10 cellular contexts compared by ENCODE assay signal in genomic region chr6:85126448-85127178, GRCh38.
DNase-seq lines count a peak whose midpoint lies in the region; ATAC-seq and TF ChIP-seq lines count a peak whose summit lies in the region.
"Had no signal": no experiment of that assay in that cellular context is flagged by ENCODE, and none has a peak within 500 bp of the region (broad histone marks: within the 10 kb centered on the region; RNA-seq: fewer than 3 reads in every experiment).

No MANE protein-coding gene starts in this region.

- H2BK20ac ChIP-seq in H9 (ENCODE audit: low read depth, low read length, poor library complexity, severe bottlenecking): no peak overlapping the region

- ATAC-seq in lower lobe of right lung: peak; percentile 64 to 74
- ATAC-seq in T-helper 17 cell: no peak

- H3K36me3 ChIP-seq in lower lobe of right lung (no peaks in the 10 kb centered on the region), stomach (no peaks in the 10 kb centered on the region)

- no peak overlapping the region for H3T11ph ChIP-seq in H9 (ENCODE audit: low read length)

- H3K4me2 ChIP-seq in H9 (ENCODE audit: insufficient read depth, insufficient read length, low read length): peak overlapping the region; percentile 49

- H3K79me2 ChIP-seq in H9 (ENCODE audit: insufficient read depth, low read length): no peaks in the 10 kb centered on the region

- no CpG with 5 or more reads among the region's 12 CpGs for WGBS in H9 (ENCODE audit: extremely low coverage, insufficient read length, low lambda C conversion rate)
- 22 to 32% (median 25%) methylated on average over 12 of the region's 12 CpGs for WGBS in stomach, 5 donors

- H2BK5ac ChIP-seq in H9 (ENCODE audit: insufficient read length, low read length): no peak overlapping the region

- no peak overlapping the region for H3K23ac ChIP-seq in H9 (ENCODE audit: insufficient read length, low read depth, low read length)

- H3K79me1 ChIP-seq in H9 (ENCODE audit: insufficient read depth, low read depth, low read length, poor library complexity, severe bottlenecking): no peaks in the 10 kb centered on the region

- H2AK5ac ChIP-seq in H9 (ENCODE audit: insufficient read length, low read length): no peak overlapping the region

- no peak overlapping the region for H2BK120ac ChIP-seq in H9 (ENCODE audit: low read depth, low read length, poor library complexity, severe bottlenecking)

- DNase-seq in NCI-H2227 (lab: John Stamatoyannopoulos, UW; ENCODE audit: unreplicated experiment) (peak; percentile 11), NCI-H2227 treated with DMSO at 0.1 percent for 48 hours (lab: John Stamatoyannopoulos, UW) (no peak), H9 (peak; percentile 89), NCI-H460 (ENCODE audit: extremely low read depth, low read depth) (peak; percentile 61), chondrocyte (ENCODE audit: low spot score) (no peak), lower lobe of right lung (peak; percentile 46), stomach (no peak), T-helper 17 cell (no peak)
- DNase-seq: CD4-positive, CD25-positive, alpha-beta regulatory T cell had no signal

- no peak overlapping the region for H4K91ac ChIP-seq in H9 (ENCODE audit: insufficient read length, low read depth, low read length)

- H3K27me3 ChIP-seq in H9 (ENCODE audit: insufficient read depth, low read length): no peaks in the 10 kb centered on the region
- H3K27me3 ChIP-seq in lower lobe of right lung (ENCODE audit: low read depth): no peaks in the 10 kb centered on the region
- H3K27me3 ChIP-seq in stomach: peaks cover 0 to 5% (median 0%) of the 10 kb centered on the region in 3 donors

- no peaks in the 10 kb centered on the region for H3K9me3 Mint-ChIP-seq in H9
- no peaks in the 10 kb centered on the region for H3K9me3 Mint-ChIP-seq in chondrocyte (ENCODE audit: low read depth)
- H3K9me3 Mint-ChIP-seq: activated naive CD4-positive, alpha-beta T cell treated with anti-CD3 and anti-CD28 coated beads, Interleukin-2, amount 50 U/mL, for 24 hours had no signal

- no peak overlapping the region for H3K9ac ChIP-seq in H9 (ENCODE audit: extremely low read depth, insufficient read length, low read length)

- H4K8ac ChIP-seq in H9 (replicated peaks; ENCODE audit: insufficient read length, low read depth, low read length): no peak overlapping the region

- H3K4ac ChIP-seq in H9 (ENCODE audit: low read depth, low read length): no peak overlapping the region

- no peak overlapping the region for H3K56ac ChIP-seq in H9 (ENCODE audit: insufficient read length, low read depth, low read length)

- TF ChIP-seq CTCF in H9 (conservative IDR thresholded peaks at IDR 0.05) (peak; percentile 84), chondrocyte (IDR thresholded peaks at IDR 0.05) (peak; percentile 61), lower lobe of right lung (IDR thresholded peaks at IDR 0.05) (peak; percentile 36), stomach (IDR thresholded peaks at IDR 0.05) (no peak)

- H3K4me3 ChIP-seq in lower lobe of right lung (no peak overlapping the region), stomach (no peak overlapping the region)

- 0 out of 2 replicates have a peak overlapping the region, but pooled peaks have one; percentile 77 for H3K14ac ChIP-seq in H9 (ENCODE audit: insufficient read depth, low read length)

- no peak overlapping the region for H3K18ac ChIP-seq in H9 (ENCODE audit: insufficient read length, low read depth, low read length)

- H3K27ac ChIP-seq in H9 (ENCODE audit: insufficient read length, low read depth, low read length) (no peak overlapping the region), lower lobe of right lung (no peak overlapping the region), stomach (no peak overlapping the region)

- no peaks in the 10 kb centered on the region for H4K20me1 ChIP-seq in H9 (ENCODE audit: control insufficient read depth, insufficient read depth, insufficient read length)

- no peak for TF ChIP-seq POLR2A in stomach (IDR thresholded peaks at IDR 0.05)

- H3K23me2 ChIP-seq in H9 (ENCODE audit: insufficient read length, low read depth, low read length, poor library complexity, severe bottlenecking): peaks cover 5% of the 10 kb centered on the region

- H3K27ac Mint-ChIP-seq in H9 (peak overlapping the region in 2 of 3 experiments; percentile 56 to 81; a peak in 2 of 7 replicates), chondrocyte (ENCODE audit: unreplicated experiment) (no peak overlapping the region), T-helper 17 cell (no peak overlapping the region)
- H3K27ac Mint-ChIP-seq: activated naive CD4-positive, alpha-beta T cell treated with anti-CD3 and anti-CD28 coated beads, Interleukin-2, amount 50 U/mL, for 24 hours; CD4-positive, CD25-positive, alpha-beta regulatory T cell had no signal

- H3K4me1 Mint-ChIP-seq in H9: peaks cover 6 to 9% of the 10 kb centered on the region in 2 experiments
- H3K4me1 Mint-ChIP-seq in chondrocyte (ENCODE audit: low read depth): peaks cover 27% of the 10 kb centered on the region
- no peaks in the 10 kb centered on the region for H3K4me1 Mint-ChIP-seq in T-helper 17 cell
- H3K4me1 Mint-ChIP-seq: activated naive CD4-positive, alpha-beta T cell treated with anti-CD3 and anti-CD28 coated beads, Interleukin-2, amount 50 U/mL, for 24 hours; CD4-positive, CD25-positive, alpha-beta regulatory T cell had no signal

- H3K4me3 Mint-ChIP-seq in H9: peak overlapping the region in 1 of 2 experiments; percentile 54; a peak in 2 of 5 replicates
- H3K4me3 Mint-ChIP-seq in chondrocyte (ENCODE audit: unreplicated experiment): no peak overlapping the region
- H3K4me3 Mint-ChIP-seq in T-helper 17 cell: no peak overlapping the region
- H3K4me3 Mint-ChIP-seq: activated naive CD4-positive, alpha-beta T cell treated with anti-CD3 and anti-CD28 coated beads, Interleukin-2, amount 50 U/mL, for 24 hours; CD4-positive, CD25-positive, alpha-beta regulatory T cell had no signal

- H4K5ac ChIP-seq in H9 (ENCODE audit: insufficient read length, low read depth, low read length): peak overlapping the region; percentile 64

- no peaks in the 10 kb centered on the region for H3K36me3 Mint-ChIP-seq in H9 (ENCODE audit: insufficient read depth in 1 of 3, low read depth in 3 of 3)
- no peaks in the 10 kb centered on the region for H3K36me3 Mint-ChIP-seq in chondrocyte (ENCODE audit: low read depth)
- no peaks in the 10 kb centered on the region for H3K36me3 Mint-ChIP-seq in T-helper 17 cell (ENCODE audit: low read depth)
- H3K36me3 Mint-ChIP-seq: activated naive CD4-positive, alpha-beta T cell treated with anti-CD3 and anti-CD28 coated beads, Interleukin-2, amount 50 U/mL, for 24 hours; CD4-positive, CD25-positive, alpha-beta regulatory T cell had no signal

- no peaks in the 10 kb centered on the region for H3K4me1 ChIP-seq in H9 (ENCODE audit: insufficient read depth, low read length)
- no peaks in the 10 kb centered on the region for H3K4me1 ChIP-seq in lower lobe of right lung
- no peaks in the 10 kb centered on the region for H3K4me1 ChIP-seq in stomach

- H3K27me3 Mint-ChIP-seq in H9 (ENCODE audit: low read depth): no peaks in the 10 kb centered on the region
- H3K27me3 Mint-ChIP-seq in chondrocyte (ENCODE audit: low read depth): peaks cover 22% of the 10 kb centered on the region
- H3K27me3 Mint-ChIP-seq in T-helper 17 cell: no peaks in the 10 kb centered on the region
- H3K27me3 Mint-ChIP-seq: CD4-positive, CD25-positive, alpha-beta regulatory T cell had no signal

- H2BK12ac ChIP-seq in H9 (ENCODE audit: insufficient read length, low read depth, low read length): no peak overlapping the region

- H3K9me3 ChIP-seq in H9 (ENCODE audit: control insufficient read depth, low read depth, low read length) (no peaks in the 10 kb centered on the region), lower lobe of right lung (no peaks in the 10 kb centered on the region), stomach (no peaks in the 10 kb centered on the region), T-helper 17 cell (ENCODE audit: control insufficient read depth, low read length, poor library complexity, severe bottlenecking) (no peaks in the 10 kb centered on the region)

- H2AFZ ChIP-seq in H9 (ENCODE audit: low read length): peak overlapping the region; percentile 86

- intact Hi-C loops in lower lobe of right lung (cut with DNase I): no loop called here
- intact Hi-C loops in stomach (cut with DNase I; ENCODE audit: low total_unique reads): no loop called here

- no peak for TF ChIP-seq EP300 in stomach (IDR thresholded peaks at IDR 0.05)

- H2BK15ac ChIP-seq in H9 (ENCODE audit: low read depth, low read length): no peak overlapping the region

Comparison
In these comparisons a context has a peak if more than half of its experiments do, and no peak if none do; other contexts are left out.
1. DNase-seq: peak in NCI-H2227 (single experiment), H9 (single experiment), NCI-H460 (single experiment) and lower lobe of right lung (single experiment); none in NCI-H2227 treated with DMSO at 0.1 percent for 48 hours (single experiment), chondrocyte (single experiment), stomach (single experiment) and T-helper 17 cell (0 of 3).
2. H3K27ac Mint-ChIP-seq: peak in H9 (2 of 3); none in chondrocyte (single experiment) and T-helper 17 cell (single experiment).
3. CTCF ChIP-seq: peak in H9 (single experiment), chondrocyte (single experiment) and lower lobe of right lung (single experiment); none in stomach (0 of 7).